8 cellular contexts compared by ENCODE assay signal in the genomic region with DNA sequence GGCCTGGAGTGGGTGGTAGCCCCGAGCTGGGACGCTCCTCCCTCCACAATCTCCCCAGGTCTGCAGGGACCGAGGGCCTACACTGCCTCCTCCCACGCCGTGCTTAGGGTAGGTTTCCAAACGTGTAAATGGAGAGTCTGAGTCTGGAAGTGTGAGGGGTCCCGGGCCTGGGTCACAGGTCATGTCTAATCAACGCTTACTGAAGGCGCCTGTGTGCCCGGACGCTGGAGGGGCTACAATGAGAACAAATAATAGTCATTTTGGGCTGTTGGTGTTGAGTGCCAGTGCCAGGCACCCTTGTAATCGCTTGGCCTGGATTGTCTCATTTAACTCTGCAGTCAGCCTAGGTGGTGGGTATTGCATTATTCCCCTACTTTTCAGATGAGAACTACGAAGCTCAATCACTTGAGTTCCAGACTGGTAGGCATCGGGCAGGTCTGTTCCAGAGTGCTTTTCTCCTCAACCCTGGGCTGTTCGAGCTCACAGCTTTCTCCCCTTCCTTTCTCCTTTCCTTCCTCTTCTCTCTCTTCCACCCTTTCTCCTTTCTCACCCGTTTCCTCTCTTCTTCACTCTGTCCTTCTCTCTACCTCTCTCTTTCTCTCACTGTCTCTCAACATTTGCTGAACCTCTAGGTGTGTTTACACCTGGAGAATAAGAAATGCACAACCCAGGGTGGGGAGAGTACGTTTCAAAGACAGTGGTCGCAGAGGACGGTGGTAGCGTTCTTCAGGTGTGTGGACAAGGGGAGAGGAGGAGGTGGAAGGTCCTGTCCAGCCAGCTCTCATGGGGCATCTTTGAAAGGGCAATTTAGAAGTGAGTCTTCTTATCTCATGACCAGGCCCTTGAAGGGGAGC.
DNase-seq lines count a peak whose midpoint lies in the region; ATAC-seq lines count a peak whose summit lies in the region.

No MANE protein-coding gene starts in this region.

- ATAC-seq in HG03159 (IDR thresholded peaks at IDR 0.05; ENCODE audit: unreplicated experiment) = peak; percentile 12
- ATAC-seq in activated naive CD8-positive, alpha-beta T cell treated with anti-CD3 and anti-CD28 coated beads, Interleukin-2, amount 50 U/mL, for 24 hours = peak; percentile 47

- no peaks in the 10 kb centered on the region for H3K9me3 Mint-ChIP-seq in T-helper 1 cell treated with Interleukin-12 subunit alpha and Interleukin-12 subunit beta and Interleukin-4 antibody, amounts not matched to agents 30 μg/mL and 1 μg/mL, for 36 hours
- H3K9me3 Mint-ChIP-seq in activated naive CD8-positive, alpha-beta T cell treated with anti-CD3 and anti-CD28 coated beads, Interleukin-2, amount 50 U/mL, for 24 hours = no peaks in the 10 kb centered on the region

- H3K4me3 Mint-ChIP-seq in T-helper 1 cell treated with Interleukin-12 subunit alpha and Interleukin-12 subunit beta and Interleukin-4 antibody, amounts not matched to agents 30 μg/mL and 1 μg/mL, for 36 hours = peak overlapping the region; percentile 72
- peak overlapping the region; percentile 75 for H3K4me3 Mint-ChIP-seq in activated naive CD8-positive, alpha-beta T cell treated with anti-CD3 and anti-CD28 coated beads, Interleukin-2, amount 50 U/mL, for 24 hours

- peaks cover 7% of the 10 kb centered on the region for H3K36me3 Mint-ChIP-seq in T-helper 1 cell treated with Interleukin-12 subunit alpha and Interleukin-12 subunit beta and Interleukin-4 antibody, amounts not matched to agents 30 μg/mL and 1 μg/mL, for 36 hours (ENCODE audit: low read depth)
- H3K36me3 Mint-ChIP-seq in activated naive CD8-positive, alpha-beta T cell treated with anti-CD3 and anti-CD28 coated beads, Interleukin-2, amount 50 U/mL, for 24 hours (ENCODE audit: low read depth) = no peaks in the 10 kb centered on the region

- H3K27me3 ChIP-seq in layer of hippocampus (ENCODE audit: control insufficient read depth, insufficient read depth, low read length) (no peaks in the 10 kb centered on the region), stomach smooth muscle (ENCODE audit: control insufficient read depth in 1 of 2, insufficient read depth in 2 of 2, low read length in 2 of 2) (no peaks in the 10 kb centered on the region)

- peak overlapping the region; percentile 68 for H3K27ac Mint-ChIP-seq in T-helper 1 cell treated with Interleukin-12 subunit alpha and Interleukin-12 subunit beta and Interleukin-4 antibody, amounts not matched to agents 30 μg/mL and 1 μg/mL, for 36 hours
- H3K27ac Mint-ChIP-seq in activated naive CD8-positive, alpha-beta T cell treated with anti-CD3 and anti-CD28 coated beads, Interleukin-2, amount 50 U/mL, for 24 hours = no peak overlapping the region

- H3K4me3 ChIP-seq in stomach smooth muscle (ENCODE audit: low read length in 2 of 2) = peak overlapping the region; percentile 80 to 84

- peaks cover 35% of the 10 kb centered on the region for H3K4me1 ChIP-seq in stomach smooth muscle (ENCODE audit: control insufficient read depth, insufficient read depth, low read length)

- peaks cover 5 to 13% of the 10 kb centered on the region in 2 donors for H3K36me3 ChIP-seq in stomach smooth muscle (ENCODE audit: control insufficient read depth in 2 of 2, insufficient read depth in 2 of 2, low read length in 2 of 2)

- peak overlapping the region; percentile 59 to 79 for H3K9ac ChIP-seq in stomach smooth muscle (ENCODE audit: low read length in 2 of 2)

- H3K4me1 Mint-ChIP-seq in T-helper 1 cell treated with Interleukin-12 subunit alpha and Interleukin-12 subunit beta and Interleukin-4 antibody, amounts not matched to agents 30 μg/mL and 1 μg/mL, for 36 hours (ENCODE audit: low read depth) = peaks cover 34% of the 10 kb centered on the region
- peaks cover 50% of the 10 kb centered on the region for H3K4me1 Mint-ChIP-seq in activated naive CD8-positive, alpha-beta T cell treated with anti-CD3 and anti-CD28 coated beads, Interleukin-2, amount 50 U/mL, for 24 hours

- no peaks in the 10 kb centered on the region for H3K27me3 Mint-ChIP-seq in T-helper 1 cell treated with Interleukin-12 subunit alpha and Interleukin-12 subunit beta and Interleukin-4 antibody, amounts not matched to agents 30 μg/mL and 1 μg/mL, for 36 hours (ENCODE audit: low read depth)
- H3K27me3 Mint-ChIP-seq in activated naive CD8-positive, alpha-beta T cell treated with anti-CD3 and anti-CD28 coated beads, Interleukin-2, amount 50 U/mL, for 24 hours = no peaks in the 10 kb centered on the region

- no peaks in the 10 kb centered on the region for H3K9me3 ChIP-seq in stomach smooth muscle (ENCODE audit: control insufficient read depth in 2 of 2, low read length in 2 of 2)

- DNase-seq in T-helper 1 cell (no peak), SW 1271 (lab: John Stamatoyannopoulos, UW) (no peak), retina (no peak)
- DNase-seq in activated naive CD8-positive, alpha-beta T cell treated with anti-CD3 and anti-CD28 coated beads, Interleukin-2, amount 50 U/mL, for 24 hours = no peak

- peak overlapping the region; percentile 81 for H3K27ac ChIP-seq in layer of hippocampus (ENCODE audit: low read depth, low read length)
- H3K27ac ChIP-seq in stomach smooth muscle (ENCODE audit: low read length) = peak overlapping the region; percentile 58
